ENCODE assay signal across 33 cellular contexts in the genomic region with DNA sequence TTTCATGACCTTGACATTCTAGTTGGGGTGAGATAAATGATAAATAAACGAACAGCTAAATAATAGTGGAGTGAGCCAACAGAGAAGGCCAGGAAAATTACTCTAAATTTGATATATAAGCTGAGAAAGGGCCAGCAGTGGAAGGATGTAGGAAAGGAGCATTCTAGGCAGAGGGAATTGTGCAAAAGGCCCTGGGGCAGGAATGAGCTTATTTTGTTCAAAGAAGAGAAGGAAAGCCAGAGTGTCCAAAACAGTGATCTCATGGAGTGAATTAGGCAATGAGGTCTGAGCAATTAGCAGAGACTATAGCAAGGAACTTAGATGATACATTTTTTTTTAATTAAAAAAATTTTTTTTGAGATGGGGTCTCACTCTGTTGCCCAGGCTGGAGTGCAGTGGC. TPM values are rescaled to one million over a fixed set of nuclear protein-coding genes. Genes with fewer than 3 reads are reported as not detected.
"Had no signal": no experiment of that assay in that cellular context is flagged by ENCODE, and none has a peak within 500 bp of the region (broad histone marks: within the 10 kb centered on the region; RNA-seq: fewer than 3 reads in every experiment).

No MANE protein-coding gene starts in this region.

- H3K4me1 ChIP-seq: neural progenitor cell, parathyroid adenoma, psoas muscle, right lobe of liver, sigmoid colon, suprapubic skin, testis, tibial artery, upper lobe of left lung, vagina had no signal

- H3K36me3 Mint-ChIP-seq: natural killer cell; stimulated activated effector memory CD8-positive, alpha-beta T cell treated with anti-CD3 and anti-CD28 coated beads, Interleukin-12 subunit alpha, Interleukin-12 subunit beta, amount 100 ng/mL, for 72 hours had no signal

- DNase-seq: natural killer cell; occipital lobe; ovary; posterior cingulate gyrus; psoas muscle; right cardiac atrium; right lobe of liver; sigmoid colon; small intestine; stimulated activated CD4-positive, alpha-beta T cell treated with anti-CD3 and anti-CD28 coated beads, Interleukin-15, amount 100 ng/mL, for 24 hours; stimulated activated CD4-positive, alpha-beta T cell treated with anti-CD3 and anti-CD28 coated beads, Interleukin-2, amount 100 ng/mL, for 24 hours; stimulated activated CD4-positive, alpha-beta T cell treated with anti-CD3 and anti-CD28 coated beads, Interleukin-2, amount 100 ng/mL, for 48 hours; stimulated activated CD4-positive, alpha-beta T cell treated with anti-CD3 and anti-CD28 coated beads, Interleukin-4, amount 100 ng/mL, for 24 hours; stimulated activated naive CD4-positive, alpha-beta T cell; stimulated activated naive CD8-positive, alpha-beta T cell treated with anti-CD3 and anti-CD28 coated beads, Interleukin-15, amount 100 ng/mL, for 72 hours; stimulated activated naive CD8-positive, alpha-beta T cell treated with anti-CD3 and anti-CD28 coated beads, Interleukin-15, Interleukin-2, amounts not matched to agents 100 U/mL and 50 U/mL, for 24 hours; substantia nigra; testis; tibial artery; transverse colon had no signal

- H3K27me3 ChIP-seq: neural progenitor cell, ovary, right lobe of liver, sigmoid colon, suprapubic skin, testis, tibial artery, transverse colon, upper lobe of left lung, vagina had no signal

- H3K9me3 ChIP-seq: psoas muscle, right lobe of liver, sigmoid colon, suprapubic skin, testis, tibial artery, transverse colon, vagina had no signal

- H3K4me3 ChIP-seq: neural progenitor cell, ovary, psoas muscle, right lobe of liver, sigmoid colon, suprapubic skin, testis, tibial artery, transverse colon, upper lobe of left lung, vagina had no signal

- H3K9me3 Mint-ChIP-seq: stimulated activated effector memory CD8-positive, alpha-beta T cell treated with anti-CD3 and anti-CD28 coated beads, Interleukin-12 subunit alpha, Interleukin-12 subunit beta, amount 100 ng/mL, for 72 hours had no signal

- H3K27ac ChIP-seq: neural progenitor cell, ovary, parathyroid adenoma, psoas muscle, right lobe of liver, sigmoid colon, suprapubic skin, testis, tibial artery, transverse colon, upper lobe of left lung, vagina had no signal

- H3K4me3 Mint-ChIP-seq: natural killer cell; nephron; neural progenitor cell; stimulated activated effector memory CD8-positive, alpha-beta T cell treated with anti-CD3 and anti-CD28 coated beads, Interleukin-12 subunit alpha, Interleukin-12 subunit beta, amount 100 ng/mL, for 72 hours; stimulated activated naive CD8-positive, alpha-beta T cell treated with anti-CD3 and anti-CD28 coated beads, Interleukin-15, amount 100 ng/mL, for 72 hours had no signal

- H3K27ac Mint-ChIP-seq: natural killer cell; nephron; neural progenitor cell; progenitor cell of endocrine pancreas; stimulated activated effector memory CD8-positive, alpha-beta T cell treated with anti-CD3 and anti-CD28 coated beads, Interleukin-12 subunit alpha, Interleukin-12 subunit beta, amount 100 ng/mL, for 72 hours had no signal

- ATAC-seq: natural killer cell; psoas muscle; right lobe of liver; stimulated activated effector memory CD8-positive, alpha-beta T cell treated with anti-CD3 and anti-CD28 coated beads, Interleukin-12 subunit alpha, Interleukin-12 subunit beta, amount 100 ng/mL, for 72 hours; stimulated activated naive CD8-positive, alpha-beta T cell treated with anti-CD3 and anti-CD28 coated beads, Interleukin-15, amount 100 ng/mL, for 72 hours; stimulated activated naive CD8-positive, alpha-beta T cell treated with anti-CD3 and anti-CD28 coated beads, Interleukin-15, Interleukin-2, amounts not matched to agents 100 U/mL and 50 U/mL, for 24 hours had no signal

- FAIRE-seq: small intestine, urothelium cell line had no signal

- H3K36me3 ChIP-seq: neural progenitor cell, ovary, right lobe of liver, sigmoid colon, suprapubic skin, transverse colon, vagina had no signal

- H3K27me3 Mint-ChIP-seq: progenitor cell of endocrine pancreas; stimulated activated naive CD8-positive, alpha-beta T cell treated with anti-CD3 and anti-CD28 coated beads, Interleukin-15, amount 100 ng/mL, for 72 hours had no signal

- H3K4me1 Mint-ChIP-seq: natural killer cell; nephron; stimulated activated effector memory CD8-positive, alpha-beta T cell treated with anti-CD3 and anti-CD28 coated beads, Interleukin-12 subunit alpha, Interleukin-12 subunit beta, amount 100 ng/mL, for 72 hours; stimulated activated naive CD8-positive, alpha-beta T cell treated with anti-CD3 and anti-CD28 coated beads, Interleukin-15, amount 100 ng/mL, for 72 hours had no signal

RNA-seq across cellular contexts. Expression of a gene that starts 43.3 kb away (rescaled TPM):
- total RNA-seq: natural killer cell, occipital lobe, osteoblast, ovary, progenitor cell of endocrine pancreas, psoas muscle, renal cortical epithelial cell, right cardiac atrium, sigmoid colon, skeletal muscle tissue, suprapubic skin, testis, transverse colon, upper lobe of left lung, ureter, vagina had no signal
